ENCODE assay signal across 24 cellular contexts in genomic region chr2:168201722-168202121, GRCh38. TPM values are rescaled to one million over a fixed set of nuclear protein-coding genes. Genes with fewer than 3 reads are reported as not detected.
DNase-seq lines count a peak whose midpoint lies in the region; ATAC-seq and TF ChIP-seq lines count a peak whose summit lies in the region.
"Had no signal": no experiment of that assay in that cellular context is flagged by ENCODE, and none has a peak within 500 bp of the region (broad histone marks: within the 10 kb centered on the region; RNA-seq: fewer than 3 reads in every experiment).

No MANE protein-coding gene starts in this region.

- CTCF ChIA-PET in activated CD4-positive, alpha-beta T cell treated with anti-CD3 and anti-CD28 coated beads for 36 hours (lab: Charles Lee) = interaction anchor here (0.7 to 1.3 kb wide), 3 partner anchors 26 to 156 kb away, joined by 3 to 4 read pairs (median 3); no protein-coding TSS in a partner anchor
- CTCF ChIA-PET in HEK293T (lab: Yijun Ruan, JAX) = no interaction called here

- H3K27ac Mint-ChIP-seq in activated CD4-positive, alpha-beta T cell treated with anti-CD3 and anti-CD28 coated beads for 36 hours = peak overlapping the region; percentile 0
- H3K27ac Mint-ChIP-seq in natural killer cell treated with Interleukin-12 subunit alpha and Interleukin-12 subunit beta and Interleukin-15 and Interleukin-18, amount 100 ng/mL, for 72 hours = peak overlapping the region; percentile 15 to 42

- no peaks in the 10 kb centered on the region for H3K27me3 ChIP-seq in dorsolateral prefrontal cortex
- H3K27me3 ChIP-seq: hepatocyte, transverse colon had no signal

- peaks cover 61% of the 10 kb centered on the region for H3K4me1 Mint-ChIP-seq in activated CD4-positive, alpha-beta T cell treated with anti-CD3 and anti-CD28 coated beads for 36 hours
- H3K4me1 Mint-ChIP-seq in natural killer cell treated with Interleukin-12 subunit alpha and Interleukin-12 subunit beta and Interleukin-15 and Interleukin-18, amount 100 ng/mL, for 72 hours (ENCODE audit: low read depth in 2 of 2) = peaks cover 63 to 66% of the 10 kb centered on the region in 2 donors

- no peak for ATAC-seq in activated CD4-positive, alpha-beta T cell treated with anti-CD3 and anti-CD28 coated beads for 36 hours
- no peak for ATAC-seq in natural killer cell treated with Interleukin-12 subunit alpha and Interleukin-12 subunit beta and Interleukin-15 and Interleukin-18, amount 100 ng/mL, for 72 hours
- ATAC-seq in HG02973 (IDR thresholded peaks at IDR 0.05; ENCODE audit: unreplicated experiment) = no peak
- ATAC-seq in GM21423 (IDR thresholded peaks at IDR 0.05; ENCODE audit: unreplicated experiment) = no peak

- no peak for DNase-seq in activated CD4-positive, alpha-beta T cell treated with anti-CD3 and anti-CD28 coated beads for 36 hours
- DNase-seq in activated CD4-positive, alpha-beta T cell treated with anti-CD3 and anti-CD28 coated beads for 1 hour = no peak
- DNase-seq in dorsolateral prefrontal cortex (no peak), substantia nigra (lab: John Stamatoyannopoulos, UW) (peak in 1 of 49 donors; percentile 16), HEK293T (ENCODE audit: extremely low spot score) (no peak)
- no peak for DNase-seq in natural killer cell treated with Interleukin-12 subunit alpha and Interleukin-12 subunit beta and Interleukin-15 and Interleukin-18, amount 100 ng/mL, for 72 hours (ENCODE audit: low spot score)
- DNase-seq: activated CD4-positive, alpha-beta T cell treated with anti-CD3 and anti-CD28 coated beads, Interleukin-2, amount 10 ng/mL, durations not matched to agents 24 days and 14 days; activated gamma-delta T cell; AML-193; anterior cingulate cortex; Caco-2; GM23248; NCI-H1048; NCI-H2029 treated with DMSO at 0.1 percent for 48 hours; NCI-H510A treated with DMSO at 0.1 percent for 48 hours; right cardiac atrium; stimulated activated naive CD4-positive, alpha-beta T cell; SW 1271; transverse colon had no signal

- H3K9me3 Mint-ChIP-seq in activated CD4-positive, alpha-beta T cell treated with anti-CD3 and anti-CD28 coated beads for 36 hours (ENCODE audit: low read depth) = peaks cover 2% of the 10 kb centered on the region
- H3K9me3 Mint-ChIP-seq in natural killer cell treated with Interleukin-12 subunit alpha and Interleukin-12 subunit beta and Interleukin-15 and Interleukin-18, amount 100 ng/mL, for 72 hours = no peaks in the 10 kb centered on the region
- H3K9me3 Mint-ChIP-seq: activated CD4-positive, alpha-beta T cell treated with anti-CD3 and anti-CD28 coated beads, Interleukin-2, amount 10 ng/mL, durations not matched to agents 24 days and 14 days had no signal

- H3K4me3 Mint-ChIP-seq in activated CD4-positive, alpha-beta T cell treated with anti-CD3 and anti-CD28 coated beads for 36 hours = no peak overlapping the region
- H3K4me3 Mint-ChIP-seq in natural killer cell treated with Interleukin-12 subunit alpha and Interleukin-12 subunit beta and Interleukin-15 and Interleukin-18, amount 100 ng/mL, for 72 hours = no peak overlapping the region
- H3K4me3 Mint-ChIP-seq: activated CD4-positive, alpha-beta T cell treated with anti-CD3 and anti-CD28 coated beads, Interleukin-2, amount 10 ng/mL, durations not matched to agents 24 days and 14 days had no signal

- H3K4me3 ChIP-seq in dorsolateral prefrontal cortex = peak overlapping the region in 1 of 59 donors; percentile 12
- H3K4me3 ChIP-seq: GM23248, hepatocyte, transverse colon had no signal

- H3K36me3 Mint-ChIP-seq in activated CD4-positive, alpha-beta T cell treated with anti-CD3 and anti-CD28 coated beads for 36 hours (ENCODE audit: low read depth) = peaks cover 18% of the 10 kb centered on the region
- peaks cover 3% of the 10 kb centered on the region for H3K36me3 Mint-ChIP-seq in natural killer cell treated with Interleukin-12 subunit alpha and Interleukin-12 subunit beta and Interleukin-15 and Interleukin-18, amount 100 ng/mL, for 72 hours

- intact Hi-C loops in activated CD4-positive, alpha-beta T cell treated with anti-CD3 and anti-CD28 coated beads for 36 hours (cut with DNase I, micrococcal nuclease) = no loop called here
- intact Hi-C loops in dorsolateral prefrontal cortex (cut with DNase I) = no loop called here

- TF ChIP-seq CTCF in dorsolateral prefrontal cortex (IDR thresholded peaks at IDR 0.05 in 54 of 56, conservative IDR thresholded peaks at IDR 0.05 in 2 of 56; ENCODE audit: low read depth in 1 of 56, partially characterized antibody in 56 of 56) = no peak

- peak overlapping the region in 52 of 59 donors; percentile 2 to 79 (median 55) for H3K27ac ChIP-seq in dorsolateral prefrontal cortex
- H3K27ac ChIP-seq in substantia nigra (ENCODE audit: low read depth, low read length, poor library complexity, severe bottlenecking) = peak overlapping the region; percentile 37
- H3K27ac ChIP-seq: 22Rv1, GM23248, hepatocyte, KMS-11 had no signal

- H3K27me3 Mint-ChIP-seq in activated CD4-positive, alpha-beta T cell treated with anti-CD3 and anti-CD28 coated beads for 36 hours = no peaks in the 10 kb centered on the region
- no peaks in the 10 kb centered on the region for H3K27me3 Mint-ChIP-seq in natural killer cell treated with Interleukin-12 subunit alpha and Interleukin-12 subunit beta and Interleukin-15 and Interleukin-18, amount 100 ng/mL, for 72 hours
- H3K27me3 Mint-ChIP-seq: activated CD4-positive, alpha-beta T cell treated with anti-CD3 and anti-CD28 coated beads, Interleukin-2, amount 10 ng/mL, durations not matched to agents 24 days and 14 days had no signal

- POLR2A ChIA-PET in activated CD4-positive, alpha-beta T cell treated with anti-CD3 and anti-CD28 coated beads for 36 hours (lab: Charles Lee) = no interaction called here
- POLR2A ChIA-PET in HEK293T (lab: Yijun Ruan, JAX) = no interaction called here

TF ChIP-seq in HEK293T, 16 proteins besides CTCF, POLR2A, EP300 and RAD21:
- TF ChIP-seq TARDBP (IDR thresholded peaks at IDR 0.05) (no peak), LEF1 (IDR thresholded peaks at IDR 0.05; ENCODE audit: borderline replicate concordance) (no peak), CTBP1 (IDR thresholded peaks at IDR 0.05; ENCODE audit: borderline replicate concordance) (no peak)

RNA-seq across cellular contexts. Expression of gene STK39, which starts 45.7 kb away (rescaled TPM):
- total RNA-seq in activated CD4-positive, alpha-beta T cell treated with anti-CD3 and anti-CD28 coated beads for 36 hours = 10 to 100 TPM; 42.1 to 44.5 TPM
- total RNA-seq in dorsolateral prefrontal cortex = 10 to 100 TPM; 43.5 to 93.5 (median 63.2) TPM
- total RNA-seq in natural killer cell treated with Interleukin-12 subunit alpha and Interleukin-12 subunit beta and Interleukin-15 and Interleukin-18, amount 100 ng/mL, for 72 hours = 10 to 100 TPM; 39.1 to 52.0 TPM
